In genomic region chr7:71266912-71267311, GRCh38 we compare ENCODE assay signal across 35 cellular contexts.
"Had no signal": no experiment of that assay in that cellular context is flagged by ENCODE, and none has a peak within 500 bp of the region (broad histone marks: within the 10 kb centered on the region; RNA-seq: fewer than 3 reads in every experiment).

No MANE protein-coding gene starts in this region.

- H3K4me3 ChIP-seq: MG63, Peyer's patch, SJSA1 had no signal

- H3K27me3 ChIP-seq: brain microvascular endothelial cell, MG63, Peyer's patch, SJSA1 had no signal

- H3K9me3 ChIP-seq: MG63 had no signal

- H3K4me1 ChIP-seq: Peyer's patch, SJSA1 had no signal

- H3K27ac Mint-ChIP-seq: activated B cell treated with CpG ODN at 0.5 μM for 24 hours; activated CD4-positive, alpha-beta memory T cell treated with anti-CD3 and anti-CD28 coated beads for 36 hours; activated CD8-positive, alpha-beta memory T cell treated with anti-CD3 and anti-CD28 coated beads, Interleukin-2, amount 10 ng/mL, durations not matched to agents 7 days and 5 days; activated naive CD4-positive, alpha-beta T cell treated with anti-CD3 and anti-CD28 coated beads, Interleukin-2, amount 10 ng/mL, durations not matched to agents 7 days and 5 days; activated naive CD8-positive, alpha-beta T cell; activated naive CD8-positive, alpha-beta T cell treated with anti-CD3 and anti-CD28 coated beads, Interleukin-2, amount 50 U/mL, for 24 hours; T-helper 1 cell treated with Interleukin-12 subunit alpha and Interleukin-12 subunit beta and Interleukin-4 antibody, amounts not matched to agents 30 μg/mL and 1 μg/mL, for 36 hours; T-helper 2 cell treated with Interferon-gamma antibody and Interleukin-4, amounts not matched to agents 5 μg/mL and 100 μg/mL, for 36 hours had no signal

- H3K27me3 Mint-ChIP-seq: activated B cell treated with CpG ODN at 0.5 μM for 24 hours; activated CD4-positive, alpha-beta memory T cell treated with anti-CD3 and anti-CD28 coated beads for 36 hours; activated CD8-positive, alpha-beta memory T cell treated with anti-CD3 and anti-CD28 coated beads, Interleukin-2, amount 10 ng/mL, durations not matched to agents 7 days and 5 days; activated naive CD4-positive, alpha-beta T cell treated with anti-CD3 and anti-CD28 coated beads, Interleukin-2, amount 10 ng/mL, durations not matched to agents 7 days and 5 days; activated naive CD8-positive, alpha-beta T cell; activated naive CD8-positive, alpha-beta T cell treated with anti-CD3 and anti-CD28 coated beads, Interleukin-2, amount 50 U/mL, for 24 hours had no signal

- H3K4me2 ChIP-seq: SK-N-SH had no signal

- H3K36me3 ChIP-seq: brain microvascular endothelial cell, MG63, Peyer's patch, SJSA1 had no signal

- H3K36me3 Mint-ChIP-seq: activated CD4-positive, alpha-beta memory T cell treated with anti-CD3 and anti-CD28 coated beads for 36 hours; activated CD8-positive, alpha-beta memory T cell treated with anti-CD3 and anti-CD28 coated beads, Interleukin-2, amount 10 ng/mL, durations not matched to agents 7 days and 5 days; activated naive CD4-positive, alpha-beta T cell treated with anti-CD3 and anti-CD28 coated beads, Interleukin-2, amount 10 ng/mL, durations not matched to agents 7 days and 5 days; activated naive CD8-positive, alpha-beta T cell had no signal

- H3K4me1 Mint-ChIP-seq: activated B cell treated with CpG ODN at 0.5 μM for 24 hours; activated CD8-positive, alpha-beta memory T cell treated with anti-CD3 and anti-CD28 coated beads, Interleukin-2, amount 10 ng/mL, durations not matched to agents 7 days and 5 days; activated naive CD4-positive, alpha-beta T cell treated with anti-CD3 and anti-CD28 coated beads, Interleukin-2, amount 10 ng/mL, durations not matched to agents 7 days and 5 days; activated naive CD8-positive, alpha-beta T cell treated with anti-CD3 and anti-CD28 coated beads, Interleukin-2, amount 50 U/mL, for 24 hours had no signal

- H3K4me3 Mint-ChIP-seq: activated B cell treated with CpG ODN at 0.5 μM for 24 hours; activated CD4-positive, alpha-beta memory T cell treated with anti-CD3 and anti-CD28 coated beads for 36 hours; activated CD8-positive, alpha-beta memory T cell treated with anti-CD3 and anti-CD28 coated beads, Interleukin-2, amount 10 ng/mL, durations not matched to agents 7 days and 5 days; activated naive CD4-positive, alpha-beta T cell treated with anti-CD3 and anti-CD28 coated beads, Interleukin-2, amount 10 ng/mL, durations not matched to agents 7 days and 5 days; activated naive CD8-positive, alpha-beta T cell; activated naive CD8-positive, alpha-beta T cell treated with anti-CD3 and anti-CD28 coated beads, Interleukin-2, amount 50 U/mL, for 24 hours; T-helper 1 cell treated with Interleukin-12 subunit alpha and Interleukin-12 subunit beta and Interleukin-4 antibody, amounts not matched to agents 30 μg/mL and 1 μg/mL, for 36 hours; T-helper 2 cell treated with Interferon-gamma antibody and Interleukin-4, amounts not matched to agents 5 μg/mL and 100 μg/mL, for 36 hours had no signal

- DNase-seq: activated B cell treated with CpG ODN at 0.5 μM for 24 hours; activated CD4-positive, alpha-beta memory T cell treated with anti-CD3 and anti-CD28 coated beads for 36 hours; activated CD4-positive, alpha-beta T cell treated with anti-CD3 and anti-CD28 coated beads for 4 hours; activated CD4-positive, alpha-beta T cell treated with anti-CD3 and anti-CD28 coated beads, Interleukin-2, amount 50 U/mL, for 1 hour; activated CD4-positive, CD25-positive, alpha-beta regulatory T cell treated with anti-CD3 and anti-CD28 coated beads, Interleukin-2, amount 50 U/mL, for 72 hours; activated CD8-positive, alpha-beta memory T cell treated with anti-CD3 and anti-CD28 coated beads for 24 hours; activated CD8-positive, alpha-beta memory T cell treated with anti-CD3 and anti-CD28 coated beads, Interleukin-2, amount 10 ng/mL, durations not matched to agents 7 days and 5 days; activated CD8-positive, alpha-beta memory T cell treated with anti-CD3 and anti-CD28 coated beads, Interleukin-2, amount 50 U/mL, for 48 hours; activated effector memory CD4-positive, alpha-beta T cell treated with Interleukin-2 at 50 U/mL for 16 hours; activated naive CD4-positive, alpha-beta T cell treated with anti-CD3 and anti-CD28 coated beads, Interleukin-2, amount 10 ng/mL, durations not matched to agents 7 days and 5 days; activated naive CD8-positive, alpha-beta T cell treated with anti-CD3 and anti-CD28 coated beads, Interleukin-2, amount 50 U/mL, for 24 hours; activated T-cell treated with anti-CD3 and anti-CD28 coated beads, Interleukin-2, amount 50 U/mL, for 48 hours; amniotic stem cell; aorta; brain microvascular endothelial cell; Kasumi-1; KG1; MG63; NCI-H1048; NCI-H1105 treated with DMSO at 0.1 percent for 48 hours; NCI-H1436 treated with DMSO at 0.1 percent for 48 hours; NCI-H1694 treated with DMSO at 0.1 percent for 48 hours; NCI-H2029; NCI-H345; NCI-H524 treated with DMSO at 0.1 percent for 48 hours; PC-3; Peyer's patch; RPMI8226; SHP77 treated with DMSO at 0.1 percent for 48 hours; SK-N-SH had no signal

- FAIRE-seq: TTC549 had no signal

- H3K9ac ChIP-seq: SK-N-SH had no signal

- H3K27ac ChIP-seq: brain microvascular endothelial cell, Peyer's patch, SJSA1 had no signal
